ENCODE assay signal across 9 cellular contexts in the genomic region with DNA sequence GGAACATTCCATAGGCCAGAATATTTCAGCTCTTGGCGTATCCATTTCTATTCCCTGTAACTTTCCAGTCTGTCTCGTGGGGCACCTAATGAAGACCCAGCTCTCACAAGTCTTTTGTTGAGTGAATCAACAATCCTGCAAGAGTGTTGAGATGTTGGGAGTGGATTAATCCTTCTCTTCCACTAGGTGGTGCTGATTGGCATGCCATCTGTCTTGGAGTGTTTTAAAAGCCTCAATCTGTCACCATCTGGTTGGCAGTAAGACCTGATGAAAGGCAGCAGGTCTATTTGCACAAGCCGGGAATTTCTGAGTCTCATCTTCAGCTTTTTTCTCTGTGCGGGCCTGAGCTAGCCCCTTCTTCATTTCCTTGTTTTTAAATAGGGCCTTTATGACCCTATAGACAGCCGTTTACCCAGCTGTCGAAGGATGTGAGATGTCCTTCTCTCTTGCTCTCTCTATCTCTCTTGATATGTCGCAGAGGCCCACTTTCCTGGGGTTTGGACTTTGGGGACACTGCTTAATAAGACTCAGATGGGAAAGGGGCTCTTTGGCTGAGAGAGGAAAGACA.
DNase-seq lines count a peak whose midpoint lies in the region; ATAC-seq and TF ChIP-seq lines count a peak whose summit lies in the region.
"Had no signal": no experiment of that assay in that cellular context is flagged by ENCODE, and none has a peak within 500 bp of the region (broad histone marks: within the 10 kb centered on the region; RNA-seq: fewer than 3 reads in every experiment).

No MANE protein-coding gene starts in this region.

- no peaks in the 10 kb centered on the region for H3K36me3 ChIP-seq in osteoblast (ENCODE audit: insufficient read depth, low read length)

- no peak overlapping the region for H3K4me3 ChIP-seq in osteoblast (ENCODE audit: insufficient read depth, low read length)
- H3K4me3 ChIP-seq: SK-N-MC had no signal

- H3K27me3 ChIP-seq in osteoblast (ENCODE audit: insufficient read depth, low read length), result no peaks in the 10 kb centered on the region

- H3K9me3 ChIP-seq in osteoblast (ENCODE audit: low read depth, low read length), result no peaks in the 10 kb centered on the region

- H3K79me2 ChIP-seq in osteoblast (ENCODE audit: insufficient read depth, low read length), result no peaks in the 10 kb centered on the region

- peak; percentile 75 for TF ChIP-seq CTCF in osteoblast (IDR thresholded peaks at IDR 0.05; ENCODE audit: extremely low read depth, low read depth, low read length)

- H4K20me1 ChIP-seq in osteoblast (ENCODE audit: insufficient read depth, low read length), result no peaks in the 10 kb centered on the region

- H3K27ac ChIP-seq in osteoblast (ENCODE audit: low read depth, low read length), result no peak overlapping the region
- H3K27ac ChIP-seq: SK-N-MC had no signal

- H3K4me2 ChIP-seq in osteoblast (ENCODE audit: insufficient read depth, low read length), result no peak overlapping the region

- ATAC-seq in GM18519 (IDR thresholded peaks at IDR 0.05; ENCODE audit: low FRiP score, unreplicated experiment), result peak; percentile 54
- ATAC-seq in HG03565 (IDR thresholded peaks at IDR 0.05; ENCODE audit: unreplicated experiment), result peak; percentile 74
- ATAC-seq in HG02970 (IDR thresholded peaks at IDR 0.05; ENCODE audit: low FRiP score, unreplicated experiment), result no peak

- peaks cover 7% of the 10 kb centered on the region for H3K4me1 ChIP-seq in osteoblast (ENCODE audit: insufficient read depth, low read length)

- DNase-seq in COLO668 (lab: John Stamatoyannopoulos, UW; ENCODE audit: unreplicated experiment) (peak; percentile 3), RPMI7951 (ENCODE audit: low read depth) (peak; percentile 81), fibroblast of peridontal ligament (ENCODE audit: extremely low read depth) (peak; percentile 79), osteoblast (ENCODE audit: insufficient read length, low spot score, missing footprints) (peak; percentile 57)
- DNase-seq in NK-92 treated with Interleukin-12 subunit alpha and Interleukin-12 subunit beta, amount 100 ng/mL, for 24 hours (lab: John Stamatoyannopoulos, UW), result no peak

- H2AFZ ChIP-seq in osteoblast (ENCODE audit: low read length), result no peak overlapping the region
